ENCODE assay signal across 18 cellular contexts in the genomic region with DNA sequence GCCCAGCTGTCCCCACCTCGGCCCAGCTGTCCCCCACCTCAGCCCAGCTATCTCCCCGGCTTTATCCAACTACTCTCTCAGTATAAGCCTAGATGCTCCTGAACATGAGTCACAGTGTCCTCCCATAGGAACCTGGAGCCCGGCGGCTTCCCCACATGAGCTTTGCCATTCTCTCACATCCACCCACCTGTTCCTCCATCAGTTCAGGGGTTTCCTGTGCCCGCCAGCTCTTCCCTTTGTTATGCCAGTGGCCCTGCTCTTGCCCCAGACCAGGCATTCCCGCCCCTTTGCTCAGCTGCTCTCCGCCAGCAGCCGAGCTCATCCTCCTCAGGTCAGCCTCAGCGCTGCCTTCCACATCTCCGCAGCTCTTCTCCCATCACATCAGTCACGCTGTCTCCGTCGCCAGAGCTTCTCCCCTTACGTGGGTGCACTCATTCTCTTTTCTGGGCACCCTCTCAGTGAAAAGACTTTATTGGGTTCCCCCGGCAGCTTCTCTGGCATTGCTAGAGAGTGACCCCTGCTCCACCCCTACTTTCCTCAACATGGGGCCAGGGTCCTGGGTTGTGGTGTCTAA.
"Had no signal": no experiment of that assay in that cellular context is flagged by ENCODE, and none has a peak within 500 bp of the region (broad histone marks: within the 10 kb centered on the region; RNA-seq: fewer than 3 reads in every experiment).

No MANE protein-coding gene starts in this region.

- H3K9me3 ChIP-seq: left ventricle myocardium inferior, psoas muscle, right lobe of liver, stomach had no signal

- DNase-seq: activated B cell treated with CpG ODN at 0.5 μM for 24 hours; activated CD4-positive, alpha-beta memory T cell treated with anti-CD3 and anti-CD28 coated beads, Interleukin-2, amount 10 ng/mL, durations not matched to agents 7 days and 5 days; activated CD4-positive, alpha-beta T cell treated with anti-CD3 and anti-CD28 coated beads for 48 hours; activated CD8-positive, alpha-beta memory T cell treated with anti-CD3 and anti-CD28 coated beads, Interleukin-2, amount 10 ng/mL, durations not matched to agents 7 days and 5 days; activated naive CD8-positive, alpha-beta T cell treated with anti-CD3 and anti-CD28 coated beads, Interleukin-2, amount 10 ng/mL, durations not matched to agents 7 days and 5 days; amygdala; erythroblast; foreskin melanocyte; left ventricle myocardium inferior; nephron progenitor cell; psoas muscle; stimulated activated CD4-positive, alpha-beta T cell treated with anti-CD3 and anti-CD28 coated beads, Interleukin-4, amount 100 ng/mL, for 24 hours; stomach; trophoblast cell had no signal

- H3K4me1 ChIP-seq: left ventricle myocardium inferior, psoas muscle, stomach had no signal

- H3K4me3 Mint-ChIP-seq: activated B cell treated with CpG ODN at 0.5 μM for 24 hours; activated CD4-positive, alpha-beta memory T cell treated with anti-CD3 and anti-CD28 coated beads, Interleukin-2, amount 10 ng/mL, durations not matched to agents 7 days and 5 days; activated CD8-positive, alpha-beta memory T cell treated with anti-CD3 and anti-CD28 coated beads, Interleukin-2, amount 10 ng/mL, durations not matched to agents 7 days and 5 days; activated naive CD8-positive, alpha-beta T cell treated with anti-CD3 and anti-CD28 coated beads, Interleukin-2, amount 10 ng/mL, durations not matched to agents 7 days and 5 days; nephron progenitor cell; stimulated activated effector memory CD8-positive, alpha-beta T cell treated with anti-CD3 and anti-CD28 coated beads, Interleukin-12 subunit alpha, Interleukin-12 subunit beta, amount 100 ng/mL, for 72 hours had no signal

- ATAC-seq: activated CD8-positive, alpha-beta memory T cell treated with anti-CD3 and anti-CD28 coated beads, Interleukin-2, amount 10 ng/mL, durations not matched to agents 7 days and 5 days; psoas muscle; right lobe of liver; stimulated activated effector memory CD8-positive, alpha-beta T cell treated with anti-CD3 and anti-CD28 coated beads, Interleukin-12 subunit alpha, Interleukin-12 subunit beta, amount 100 ng/mL, for 72 hours had no signal

- H3K27ac Mint-ChIP-seq: activated B cell treated with CpG ODN at 0.5 μM for 24 hours; activated CD4-positive, alpha-beta memory T cell treated with anti-CD3 and anti-CD28 coated beads, Interleukin-2, amount 10 ng/mL, durations not matched to agents 7 days and 5 days; activated CD8-positive, alpha-beta memory T cell treated with anti-CD3 and anti-CD28 coated beads, Interleukin-2, amount 10 ng/mL, durations not matched to agents 7 days and 5 days; activated naive CD8-positive, alpha-beta T cell treated with anti-CD3 and anti-CD28 coated beads, Interleukin-2, amount 10 ng/mL, durations not matched to agents 7 days and 5 days; nephron progenitor cell; stimulated activated effector memory CD8-positive, alpha-beta T cell treated with anti-CD3 and anti-CD28 coated beads, Interleukin-12 subunit alpha, Interleukin-12 subunit beta, amount 100 ng/mL, for 72 hours had no signal

- H3K4me1 Mint-ChIP-seq: activated B cell treated with CpG ODN at 0.5 μM for 24 hours; activated CD4-positive, alpha-beta memory T cell treated with anti-CD3 and anti-CD28 coated beads, Interleukin-2, amount 10 ng/mL, durations not matched to agents 7 days and 5 days; activated CD8-positive, alpha-beta memory T cell treated with anti-CD3 and anti-CD28 coated beads, Interleukin-2, amount 10 ng/mL, durations not matched to agents 7 days and 5 days; activated naive CD8-positive, alpha-beta T cell treated with anti-CD3 and anti-CD28 coated beads, Interleukin-2, amount 10 ng/mL, durations not matched to agents 7 days and 5 days had no signal

- H3K4me3 ChIP-seq: coronary artery, left ventricle myocardium inferior, psoas muscle, right lobe of liver, smooth muscle cell, stomach had no signal

- H3K27ac ChIP-seq: coronary artery, left ventricle myocardium inferior, psoas muscle, right lobe of liver, stomach had no signal

- H3K36me3 Mint-ChIP-seq: activated CD8-positive, alpha-beta memory T cell treated with anti-CD3 and anti-CD28 coated beads, Interleukin-2, amount 10 ng/mL, durations not matched to agents 7 days and 5 days; activated naive CD8-positive, alpha-beta T cell treated with anti-CD3 and anti-CD28 coated beads, Interleukin-2, amount 10 ng/mL, durations not matched to agents 7 days and 5 days; stimulated activated effector memory CD8-positive, alpha-beta T cell treated with anti-CD3 and anti-CD28 coated beads, Interleukin-12 subunit alpha, Interleukin-12 subunit beta, amount 100 ng/mL, for 72 hours had no signal

- H3K36me3 ChIP-seq: left ventricle myocardium inferior, right lobe of liver, stomach had no signal

- H3K27me3 ChIP-seq: right lobe of liver had no signal
